Comparison of ENCODE assay signal across 14 cellular contexts in genomic region chr9:4617752-4618151, GRCh38. TPM values are rescaled to one million over a fixed set of nuclear protein-coding genes. Genes with fewer than 3 reads are reported as not detected.
DNase-seq lines count a peak whose midpoint lies in the region; ATAC-seq, FAIRE-seq and TF ChIP-seq lines count a peak whose summit lies in the region.
"Had no signal": no experiment of that assay in that cellular context is flagged by ENCODE, and none has a peak within 500 bp of the region (broad histone marks: within the 10 kb centered on the region; RNA-seq: fewer than 3 reads in every experiment).

No MANE protein-coding gene starts in this region.

- H3K27me3 ChIP-seq in GM23338 (ENCODE audit: insufficient read depth), result no peaks in the 10 kb centered on the region
- H3K27me3 ChIP-seq in HUES48 (ENCODE audit: control insufficient read depth, insufficient read depth, low read length), result no peaks in the 10 kb centered on the region
- H3K27me3 ChIP-seq in H1 (replicated peaks in 1 of 4; ENCODE audit: control insufficient read depth in 3 of 4, extremely low read depth in 1 of 4, insufficient read depth in 3 of 4, low read length in 3 of 4), result no peaks in the 10 kb centered on the region

- H3K4me1 Mint-ChIP-seq in GM23338, result peaks cover 38% of the 10 kb centered on the region

- no peaks in the 10 kb centered on the region for H3F3A ChIP-seq in GM23338 (replicated peaks; ENCODE audit: low read depth)

- H3K4ac ChIP-seq in H1 (replicated peaks; ENCODE audit: insufficient read length, low read depth, low read length), result no peak overlapping the region

- no peak overlapping the region for H2BK12ac ChIP-seq in H1 (ENCODE audit: low read depth, low read length)

- H3K27ac Mint-ChIP-seq in GM23338, result peak overlapping the region; percentile 42; the same call in 1 of the 2 replicates
- H3K27ac Mint-ChIP-seq: CD8-positive, alpha-beta T cell had no signal

- peak overlapping the region; percentile 61; the same call in 1 of the 2 replicates for H2BK5ac ChIP-seq in H1 (ENCODE audit: low read depth, low read length)

- 56% methylated on average over 3 of the region's 3 CpGs; no CpG with 5 or more reads in 1 of the 2 experiments for WGBS in H1 (ENCODE audit: extremely low coverage in 1 of 2, insufficient coverage in 1 of 2, insufficient read length in 1 of 2, insufficient replicate concordance in 2 of 2, low coverage in 1 of 2, low lambda C conversion rate in 2 of 2, missing lambda C conversion rate in 1 of 2), 2 experiments

- no peak for TF ChIP-seq RAD21 in H1 (IDR thresholded peaks at IDR 0.05 in 1 of 2, conservative IDR thresholded peaks at IDR 0.05 in 1 of 2; ENCODE audit: low read depth in 2 of 2, low read length in 2 of 2)

- H4K20me1 ChIP-seq in GM23338 (replicated peaks; ENCODE audit: insufficient read depth) (no peaks in the 10 kb centered on the region), H1 (replicated peaks in 1 of 2; ENCODE audit: control insufficient read depth in 1 of 2, insufficient read depth in 2 of 2, low read length in 2 of 2) (no peaks in the 10 kb centered on the region)

- DNase-seq in GM23338 (ENCODE audit: low spot score), result peak; percentile 30
- DNase-seq in H1 (ENCODE audit: low read depth in 1 of 2, low spot score in 2 of 2), result no peak
- DNase-seq in NK-92 (lab: John Stamatoyannopoulos, UW; ENCODE audit: unreplicated experiment), result no peak
- DNase-seq: CD8-positive, alpha-beta T cell; COR-L47; DMS53 had no signal

- no peaks in the 10 kb centered on the region for H3K9me3 ChIP-seq in HUES48 (ENCODE audit: control insufficient read depth, insufficient read depth, low read length)
- no peaks in the 10 kb centered on the region for H3K9me3 ChIP-seq in H1 (ENCODE audit: insufficient read depth in 2 of 2, low read depth in 1 of 2, low read length in 1 of 2)
- H3K9me3 ChIP-seq: A549 had no signal

- no peak for TF ChIP-seq EP300 in H1 (IDR thresholded peaks at IDR 0.05; ENCODE audit: borderline replicate concordance in 1 of 2, low read depth in 2 of 2, low read length in 2 of 2)

- no peak for TF ChIP-seq CTCF in GM23338 (conservative IDR thresholded peaks at IDR 0.05; ENCODE audit: low read depth in 2 of 2)
- no peak for TF ChIP-seq CTCF in H1 (IDR thresholded peaks at IDR 0.05; ENCODE audit: control extremely low read depth in 1 of 3, insufficient read depth in 1 of 3, low read depth in 1 of 3, low read length in 3 of 3)

- no peak overlapping the region for H2BK15ac ChIP-seq in H1 (ENCODE audit: low read length)

- no peak overlapping the region for H3K9ac ChIP-seq in HUES48 (ENCODE audit: low read depth, low read length)
- H3K9ac ChIP-seq in H1 (replicated peaks in 1 of 4; ENCODE audit: extremely low read depth in 1 of 4, low read depth in 3 of 4, low read length in 3 of 4), result no peak overlapping the region
- H3K9ac ChIP-seq: KMS-11 had no signal

- H3K36me3 ChIP-seq in GM23338 (ENCODE audit: insufficient read depth) (no peaks in the 10 kb centered on the region), HUES48 (ENCODE audit: control insufficient read depth, insufficient read depth, low read length) (no peaks in the 10 kb centered on the region), H1 (ENCODE audit: control insufficient read depth in 2 of 4, insufficient read depth in 4 of 4, low read length in 3 of 4) (no peaks in the 10 kb centered on the region)

- no peaks in the 10 kb centered on the region for H3K23me2 ChIP-seq in H1 (ENCODE audit: low read depth, low read length)

- no peak overlapping the region for H4K8ac ChIP-seq in H1 (ENCODE audit: extremely low read depth, insufficient read depth, low read length)

- no peaks in the 10 kb centered on the region for H3K79me1 ChIP-seq in H1 (ENCODE audit: low read depth, low read length)

- H3K4me3 ChIP-seq in GM23338, result no peak overlapping the region
- H3K4me3 ChIP-seq in HUES48 (ENCODE audit: low read depth, low read length), result no peak overlapping the region
- no peak overlapping the region for H3K4me3 ChIP-seq in H1 (ENCODE audit: extremely low read depth in 1 of 4, insufficient read depth in 2 of 4, low read depth in 3 of 4, low read length in 4 of 4)
- H3K4me3 ChIP-seq: A549 had no signal

- H3K18ac ChIP-seq in H1 (ENCODE audit: extremely low read depth, low read length), result no peak overlapping the region

- no peak overlapping the region for H3K4me2 ChIP-seq in GM23338
- H3K4me2 ChIP-seq in H1 (ENCODE audit: insufficient read depth in 1 of 2, low read depth in 2 of 2, low read length in 2 of 2), result no peak overlapping the region
- H3K4me2 ChIP-seq: A549, KMS-11 had no signal

- H2BK120ac ChIP-seq in H1 (replicated peaks; ENCODE audit: low read depth, low read length), result no peak overlapping the region

- H3K36me3 Mint-ChIP-seq in GM23338 (ENCODE audit: low read depth), result no peaks in the 10 kb centered on the region
- H3K36me3 Mint-ChIP-seq: CD14-positive monocyte had no signal

- no peak overlapping the region for H2BK20ac ChIP-seq in H1 (ENCODE audit: low read length)

- peak; percentile 15; the same call in 2 of the 3 replicates for ATAC-seq in GM23338
- ATAC-seq in GM21526 (IDR thresholded peaks at IDR 0.05; ENCODE audit: low FRiP score, unreplicated experiment), result no peak
- ATAC-seq in HG03469 (IDR thresholded peaks at IDR 0.05; ENCODE audit: unreplicated experiment), result no peak
- ATAC-seq: A549; CD8-positive, alpha-beta T cell had no signal

- no peak overlapping the region for H3K27ac ChIP-seq in GM23338 (ENCODE audit: low read depth)
- H3K27ac ChIP-seq in HUES48 (ENCODE audit: low read depth, low read length), result peak overlapping the region; percentile 36
- H3K27ac ChIP-seq in H1 (ENCODE audit: low read depth, low read length), result no peak overlapping the region
- H3K27ac ChIP-seq: A549, KMS-11 had no signal

- no peak for FAIRE-seq in H1 (lab: Jason Lieb, UNC)
- FAIRE-seq: A549, D721Med, GM18507 had no signal

- POLR2A ChIA-PET in H1 (lab: Charles Lee; ENCODE audit: partially characterized antibody), result no interaction called here

- H3K4me1 ChIP-seq in GM23338 (ENCODE audit: insufficient read depth) (peaks cover 20% of the 10 kb centered on the region), HUES48 (ENCODE audit: control insufficient read depth, insufficient read depth, low read length) (peaks cover 43% of the 10 kb centered on the region), H1 (replicated peaks in 1 of 4; ENCODE audit: control insufficient read depth in 3 of 4, insufficient read depth in 4 of 4, low read length in 3 of 4) (peaks cover 6 to 18% (median 8%) of the 10 kb centered on the region in 4 experiments)
- H3K4me1 ChIP-seq: A549 had no signal

- H3K9me3 Mint-ChIP-seq in GM23338, result no peaks in the 10 kb centered on the region

- TF ChIP-seq POLR2A in H1 (IDR thresholded peaks at IDR 0.05; ENCODE audit: control extremely low read depth in 1 of 2, low read depth in 2 of 2, low read length in 2 of 2), result no peak

- no peak overlapping the region for H3K23ac ChIP-seq in H1 (ENCODE audit: insufficient read length)

- H3K9me2 ChIP-seq in GM23338 (ENCODE audit: insufficient read depth), result no peaks in the 10 kb centered on the region

- H3K14ac ChIP-seq in H1 (ENCODE audit: insufficient read length), result no peak overlapping the region

- H3K56ac ChIP-seq in H1 (replicated peaks; ENCODE audit: insufficient read length, low read depth, low read length), result no peak overlapping the region

- no peak overlapping the region for H2AK5ac ChIP-seq in H1 (ENCODE audit: low read depth, low read length)

- no peaks in the 10 kb centered on the region for H3K27me3 Mint-ChIP-seq in GM23338 (ENCODE audit: insufficient read depth, low read depth, poor library complexity)

- CTCF ChIA-PET in H1 (lab: Charles Lee; ENCODE audit: partially characterized antibody), result interaction anchor here (0.6 to 2.5 kb wide), 3 partner anchors 22 to 284 kb away, joined by 3 to 8 read pairs (median 3); no protein-coding TSS in a partner anchor

- no peak overlapping the region for H3K4me3 Mint-ChIP-seq in GM23338
- H3K4me3 Mint-ChIP-seq: CD14-positive monocyte; CD8-positive, alpha-beta T cell had no signal

- H2AFZ ChIP-seq in GM23338 (no peak overlapping the region), H1 (ENCODE audit: low read length) (no peak overlapping the region)

- H4K5ac ChIP-seq in H1 (ENCODE audit: insufficient read length, low read depth, low read length), result no peak overlapping the region

- H3K79me2 ChIP-seq in GM23338 (replicated peaks; ENCODE audit: insufficient read depth), result no peaks in the 10 kb centered on the region
- no peaks in the 10 kb centered on the region for H3K79me2 ChIP-seq in H1 (ENCODE audit: control insufficient read depth in 1 of 2, insufficient read depth in 2 of 2, low read length in 2 of 2)

- no peak overlapping the region for H4K91ac ChIP-seq in H1 (replicated peaks; ENCODE audit: insufficient read length, low read length)

TF ChIP-seq in GM23338, 12 proteins besides CTCF, POLR2A, EP300 and RAD21 (continues in another document):
- no peak for TF ChIP-seq STAT1 (IDR thresholded peaks at IDR 0.05; ENCODE audit: unreplicated experiment)

TF ChIP-seq in H1, 55 proteins besides CTCF, POLR2A, EP300 and RAD21:
- 0 out of 2 replicates have a peak, but pooled peaks have one; percentile 29 for TF ChIP-seq JUND (IDR thresholded peaks at IDR 0.05; ENCODE audit: low read length)
- TF ChIP-seq KDM5A (IDR thresholded peaks at IDR 0.05; ENCODE audit: low read length), result no peak

RNA-seq across cellular contexts. Expression of gene PLPP6, which starts 44.3 kb away (rescaled TPM):
- 13.2 and 15.2 TPM in 2 replicates for total RNA-seq in GM23338 (2014; rRNA removed; shearing (Covaris generic))
- polyA plus RNA-seq in GM23338 (2016; fragmentation: Nextera tagmentation; extraction: Ambion mirVana) (5.8 and 6.3 TPM in 2 replicates), H1 (2011; rRNA removed) (11.8 and 13.0 TPM in 2 replicates)
- total RNA-seq in H1 (2021; fragmentation: NEBNext Ultra II Directional; extraction: Animal tissue kit (Norgen Biotek cat#: 25700)), result 12.0 and 13.3 TPM in 2 replicates
- 12.1 TPM for polyA plus RNA-seq in H1 (2011; cell fraction: cytosol; rRNA removed)
- polyA plus RNA-seq in H1 (2011; cell fraction: nucleus; rRNA removed), result 12.1 TPM
- 8.9 to 11.4 TPM (median 9.3 TPM) in 4 replicates for polyA plus RNA-seq in H1 (2012, experiment 1 of 2)
- polyA plus RNA-seq in H1 (2012, experiment 2 of 2), result 1.9 TPM
- polyA plus RNA-seq in H1 (2013, experiment 1 of 2), result 14.2 TPM
- polyA plus RNA-seq in H1 (2013, experiment 2 of 2), result 17.0 TPM
- 17.4 and 19.6 TPM in 2 replicates for polyA minus RNA-seq in H1 (2011; rRNA and poly(A)+ RNA removed)
- 10.4 TPM for polyA minus RNA-seq in H1 (2011; cell fraction: cytosol; rRNA and poly(A)+ RNA removed)
- polyA minus RNA-seq in H1 (2011; cell fraction: nucleus; rRNA and poly(A)+ RNA removed), result 19.6 TPM

RNA-seq across cellular contexts. Expression of gene SPATA6L, which starts 48.5 kb away (rescaled TPM):
- total RNA-seq in GM23338 (2014; rRNA removed; shearing (Covaris generic)), result 0.39 and 1.7 TPM in 2 replicates
- polyA plus RNA-seq in GM23338 (2016; fragmentation: Nextera tagmentation; extraction: Ambion mirVana) (1.9 and 2.2 TPM in 2 replicates), H1 (2011; rRNA removed) (0.57 and 1.6 TPM in 2 replicates)
- 0.55 and 1.1 TPM in 2 replicates for total RNA-seq in H1 (2021; fragmentation: NEBNext Ultra II Directional; extraction: Animal tissue kit (Norgen Biotek cat#: 25700))
- 1.0 TPM for polyA plus RNA-seq in H1 (2011; cell fraction: cytosol; rRNA removed)
- 1.5 TPM for polyA plus RNA-seq in H1 (2011; cell fraction: nucleus; rRNA removed)
- polyA plus RNA-seq in H1 (2012, experiment 1 of 2), result 0.38 to 1.8 TPM (median 1.4 TPM) in 4 replicates
- polyA plus RNA-seq in H1 (2012, experiment 2 of 2), result not detected
- polyA plus RNA-seq in H1 (2013, experiment 1 of 2), result 0.75 TPM
- 0.85 TPM for polyA plus RNA-seq in H1 (2013, experiment 2 of 2)
- polyA minus RNA-seq in H1 (2011; rRNA and poly(A)+ RNA removed), result 1.9 and 2.1 TPM in 2 replicates
- 0.81 TPM for polyA minus RNA-seq in H1 (2011; cell fraction: cytosol; rRNA and poly(A)+ RNA removed)
- polyA minus RNA-seq in H1 (2011; cell fraction: nucleus; rRNA and poly(A)+ RNA removed), result 2.8 TPM
- polyA plus RNA-seq: CD14-positive monocyte had no signal
